14 cellular contexts compared by ENCODE assay signal in genomic region chr12:15875863-15876262, GRCh38.
"Had no signal": no experiment of that assay in that cellular context is flagged by ENCODE, and none has a peak within 500 bp of the region (broad histone marks: within the 10 kb centered on the region; RNA-seq: fewer than 3 reads in every experiment).

No MANE protein-coding gene starts in this region.

- DNase-seq: activated CD4-positive, alpha-beta T cell treated with anti-CD3 and anti-CD28 coated beads, Interleukin-2, amount 10 ng/mL, durations not matched to agents 24 days and 14 days; activated effector memory CD4-positive, alpha-beta T cell treated with Interleukin-2 at 50 U/mL for 16 hours; dorsolateral prefrontal cortex; erythroblast; heart right ventricle; left cardiac atrium; lower lobe of right lung; SJCRH30; upper lobe of left lung had no signal

- H3K27ac Mint-ChIP-seq: activated CD4-positive, alpha-beta T cell treated with anti-CD3 and anti-CD28 coated beads, Interleukin-2, amount 10 ng/mL, durations not matched to agents 24 days and 14 days; mesothelial cell of epicardium; stimulated activated effector memory CD8-positive, alpha-beta T cell treated with anti-CD3 and anti-CD28 coated beads, Interleukin-12 subunit alpha, Interleukin-12 subunit beta, amount 100 ng/mL, for 72 hours; WTC11 had no signal

- ATAC-seq: gastroesophageal sphincter; heart right ventricle; left cardiac atrium; lower lobe of right lung; stimulated activated effector memory CD8-positive, alpha-beta T cell treated with anti-CD3 and anti-CD28 coated beads, Interleukin-12 subunit alpha, Interleukin-12 subunit beta, amount 100 ng/mL, for 72 hours; WTC11 had no signal

- H3K36me3 Mint-ChIP-seq: mesothelial cell of epicardium; stimulated activated effector memory CD8-positive, alpha-beta T cell treated with anti-CD3 and anti-CD28 coated beads, Interleukin-12 subunit alpha, Interleukin-12 subunit beta, amount 100 ng/mL, for 72 hours had no signal

- H3K36me3 ChIP-seq: gastroesophageal sphincter, heart right ventricle, lower lobe of right lung, SJCRH30, suprapubic skin, upper lobe of left lung had no signal

- H3K4me1 ChIP-seq: gastroesophageal sphincter, heart right ventricle, lower lobe of right lung, SJCRH30, suprapubic skin, upper lobe of left lung had no signal

- H3K9me3 ChIP-seq: gastroesophageal sphincter, heart right ventricle, lower lobe of right lung, SJCRH30, suprapubic skin, upper lobe of left lung had no signal

- H3K27ac ChIP-seq: dorsolateral prefrontal cortex, gastroesophageal sphincter, heart right ventricle, lower lobe of right lung, SJCRH30, suprapubic skin, upper lobe of left lung had no signal

- H3K9me3 Mint-ChIP-seq: mesothelial cell of epicardium; stimulated activated effector memory CD8-positive, alpha-beta T cell treated with anti-CD3 and anti-CD28 coated beads, Interleukin-12 subunit alpha, Interleukin-12 subunit beta, amount 100 ng/mL, for 72 hours had no signal

- H3K4me1 Mint-ChIP-seq: stimulated activated effector memory CD8-positive, alpha-beta T cell treated with anti-CD3 and anti-CD28 coated beads, Interleukin-12 subunit alpha, Interleukin-12 subunit beta, amount 100 ng/mL, for 72 hours had no signal

- H3K4me3 Mint-ChIP-seq: mesothelial cell of epicardium, WTC11 had no signal

- H3K4me3 ChIP-seq: dorsolateral prefrontal cortex, gastroesophageal sphincter, heart right ventricle, lower lobe of right lung, SJCRH30, suprapubic skin, upper lobe of left lung had no signal

- H3K27me3 ChIP-seq: dorsolateral prefrontal cortex, gastroesophageal sphincter, heart right ventricle, SJCRH30, suprapubic skin, upper lobe of left lung had no signal
